In genomic region chr3:177484206-177484605, GRCh38 we compare ENCODE assay signal across 21 cellular contexts.
A peak's percentile ranks its signal among the peaks of the same experiment; 100 is the strongest.
DNase-seq lines count a peak whose midpoint lies in the region; ATAC-seq and TF ChIP-seq lines count a peak whose summit lies in the region.
"Had no signal": no experiment of that assay in that cellular context is flagged by ENCODE, and none has a peak within 500 bp of the region (broad histone marks: within the 10 kb centered on the region; RNA-seq: fewer than 3 reads in every experiment).

No MANE protein-coding gene starts in this region.

- BruUV-seq in mammary epithelial cell (replicated peaks; lab: Mats Ljungman, UMichigan): TSS peak; percentile 35
- no TSS peak for BruUV-seq in MCF 10A (replicated peaks; lab: Mats Ljungman, UMichigan)

- H3K4me1 ChIP-seq in mammary epithelial cell (ENCODE audit: insufficient read depth, low read length) (peaks cover 20% of the 10 kb centered on the region), esophagus squamous epithelium (peaks cover 3 to 30% (median 6%) of the 10 kb centered on the region in 3 donors), mucosa of rectum (ENCODE audit: control insufficient read depth in 2 of 2, insufficient read depth in 2 of 2, low read length in 2 of 2) (peaks cover 0 to 9% of the 10 kb centered on the region in 2 donors)

- H3K27ac ChIP-seq in mammary epithelial cell (ENCODE audit: insufficient read depth, low read depth, low read length) (peak overlapping the region; percentile 69), esophagus squamous epithelium (peak overlapping the region in 3 of 4 donors; percentile 53 to 79 (median 77)), mucosa of rectum (ENCODE audit: low read depth in 2 of 2, low read length in 2 of 2) (peak overlapping the region; percentile 12 to 18)
- H3K27ac ChIP-seq: 22Rv1, PC-9, SJSA1 had no signal

- peak overlapping the region; percentile 3 for H3K9ac ChIP-seq in mammary epithelial cell (ENCODE audit: insufficient read depth, low read length)
- H3K9ac ChIP-seq in mucosa of rectum (ENCODE audit: low read depth in 1 of 2, low read length in 2 of 2): no peak overlapping the region

- WGBS in mammary epithelial cell (ENCODE audit: low coverage, missing lambda C conversion rate): 65% methylated on average over 3 of the region's 3 CpGs
- 70 to 81% methylated on average over 3 of the region's 3 CpGs for WGBS in esophagus squamous epithelium, 2 donors

- no peaks in the 10 kb centered on the region for H3K36me3 ChIP-seq in mammary epithelial cell (ENCODE audit: insufficient read depth, low read length)
- no peaks in the 10 kb centered on the region for H3K36me3 ChIP-seq in esophagus squamous epithelium
- H3K36me3 ChIP-seq in mucosa of rectum (ENCODE audit: control insufficient read depth in 2 of 2, insufficient read depth in 2 of 2, low read length in 2 of 2): no peaks in the 10 kb centered on the region
- H3K36me3 ChIP-seq: SJSA1 had no signal

- peak overlapping the region; percentile 12 for H3K4me2 ChIP-seq in mammary epithelial cell (ENCODE audit: insufficient read depth, low read depth, low read length)
- H3K4me2 ChIP-seq: PC-9 had no signal

- H4K20me1 ChIP-seq in mammary epithelial cell (ENCODE audit: insufficient read depth, low read length): no peaks in the 10 kb centered on the region

- peaks cover 7% of the 10 kb centered on the region for H3K9me3 Mint-ChIP-seq in MCF 10A (ENCODE audit: unreplicated experiment)

- no peak for DNase-seq in mammary epithelial cell
- DNase-seq in MCF 10A (ENCODE audit: unreplicated experiment): no peak
- no peak for DNase-seq in esophagus squamous epithelium (lab: John Stamatoyannopoulos, UW)
- DNase-seq in activated naive CD4-positive, alpha-beta T cell treated with anti-CD3 and anti-CD28 coated beads, Interleukin-2, amount 50 U/mL, for 16 hours: no peak
- no peak for DNase-seq in KG1 (lab: John Stamatoyannopoulos, UW)
- DNase-seq: ACHN, Calu3, DMS79 treated with DMSO at 0.1 percent for 48 hours, H7, MM.1S, NCI-H1694, NCI-H446 treated with DMSO at 0.1 percent for 48 hours, NCI-H526 treated with DMSO at 0.1 percent for 48 hours, PC-9, Right ventricle myocardium superior, RPMI8226 had no signal

- POLR2A ChIA-PET in MCF 10A (lab: Yijun Ruan, JAX): interaction anchor here (0.6 kb wide), 1 partner anchor 439 kb away, joined by 3 read pairs; no protein-coding TSS in a partner anchor

- H3K4me3 ChIP-seq in mammary epithelial cell (replicated peaks in 1 of 3; ENCODE audit: insufficient read depth in 1 of 3, low read depth in 2 of 3, low read length in 3 of 3) (no peak overlapping the region), esophagus squamous epithelium (no peak overlapping the region), mucosa of rectum (ENCODE audit: low read length in 2 of 2) (no peak overlapping the region)
- H3K4me3 ChIP-seq: K562, PC-9, SJSA1 had no signal

- H3K4me1 Mint-ChIP-seq in MCF 10A (ENCODE audit: insufficient read depth, unreplicated experiment): peaks cover 12% of the 10 kb centered on the region

- intact Hi-C loops in mammary epithelial cell (cut with micrococcal nuclease) (no loop called here), MCF 10A (cut with micrococcal nuclease) (no loop called here), esophagus squamous epithelium (cut with DNase I) (no loop called here)

- H3K27me3 ChIP-seq in mammary epithelial cell (ENCODE audit: insufficient read depth, low read length): no peaks in the 10 kb centered on the region
- H3K27me3 ChIP-seq in esophagus squamous epithelium: no peaks in the 10 kb centered on the region
- no peaks in the 10 kb centered on the region for H3K27me3 ChIP-seq in mucosa of rectum (ENCODE audit: control insufficient read depth in 2 of 2, insufficient read depth in 2 of 2, low read length in 2 of 2)
- H3K27me3 ChIP-seq: SJSA1 had no signal

- CTCF ChIA-PET in mammary epithelial cell (lab: Charles Lee; ENCODE audit: low non-redundant PET) (no interaction called here), MCF 10A (lab: Yijun Ruan, JAX) (interaction anchor here (0.9 kb wide), 1 partner anchor 35 kb away, joined by 3 read pairs; no protein-coding TSS in a partner anchor)

- TF ChIP-seq CTCF in mammary epithelial cell (conservative IDR thresholded peaks at IDR 0.05 in 1 of 2, IDR thresholded peaks at IDR 0.05 in 1 of 2; ENCODE audit: extremely low read depth in 1 of 2, insufficient read depth in 1 of 2, low read depth in 1 of 2, low read length in 2 of 2) (no peak), MCF 10A (IDR thresholded peaks at IDR 0.05; ENCODE audit: unreplicated experiment) (no peak), esophagus squamous epithelium (IDR thresholded peaks at IDR 0.05) (no peak)

- in situ Hi-C loops in mammary epithelial cell (cut with MboI; ENCODE audit: low sequenced_read_pairs in 2 of 2): no loop called here

- H3K27me3 Mint-ChIP-seq in MCF 10A (ENCODE audit: insufficient read depth, unreplicated experiment): no peaks in the 10 kb centered on the region

- H2AFZ ChIP-seq in mammary epithelial cell (ENCODE audit: low read depth, low read length): peak overlapping the region; percentile 62
- H2AFZ ChIP-seq: PC-9 had no signal

- no peak overlapping the region for H3K4me3 Mint-ChIP-seq in MCF 10A (ENCODE audit: unreplicated experiment)

- H3K9me3 ChIP-seq in mammary epithelial cell (replicated peaks; ENCODE audit: insufficient read depth, low read length) (no peaks in the 10 kb centered on the region), esophagus squamous epithelium (no peaks in the 10 kb centered on the region), mucosa of rectum (ENCODE audit: control insufficient read depth in 2 of 2, low read length in 2 of 2) (no peaks in the 10 kb centered on the region)
- H3K9me3 ChIP-seq: SJSA1 had no signal

- H3K36me3 Mint-ChIP-seq in MCF 10A (ENCODE audit: insufficient read depth, unreplicated experiment): peaks cover under 1% of the 10 kb centered on the region

- TF ChIP-seq POLR2A in esophagus squamous epithelium (IDR thresholded peaks at IDR 0.05): no peak

- no peak for ATAC-seq in GM18867 (IDR thresholded peaks at IDR 0.05; ENCODE audit: unreplicated experiment)

- dilution Hi-C loops in mammary epithelial cell (cut with HindIII; ENCODE audit: low sequenced_read_pairs): no loop called here

- H3K79me2 ChIP-seq in mammary epithelial cell (ENCODE audit: insufficient read depth, low read length): no peaks in the 10 kb centered on the region

- no peak overlapping the region for H3K27ac Mint-ChIP-seq in MCF 10A (ENCODE audit: low read depth, unreplicated experiment)

Comparison
In these comparisons a context has a peak if more than half of its experiments do, and no peak if none do; other contexts are left out.
1. H3K27ac ChIP-seq: peak in every context shown above with its lines; median percentile 77 in esophagus squamous epithelium; 69 in mammary epithelial cell; 15 in mucosa of rectum.